1 cellular context compared by ENCODE assay signal in genomic region chr16:28823719-28824547, GRCh38.
TF ChIP-seq lines count a peak whose summit lies in the region.

No MANE protein-coding gene starts in this region.

TF ChIP-seq in A549, 52 proteins besides CTCF, POLR2A, EP300 and RAD21 (continued from another document):
- TF ChIP-seq, protein P1, sequence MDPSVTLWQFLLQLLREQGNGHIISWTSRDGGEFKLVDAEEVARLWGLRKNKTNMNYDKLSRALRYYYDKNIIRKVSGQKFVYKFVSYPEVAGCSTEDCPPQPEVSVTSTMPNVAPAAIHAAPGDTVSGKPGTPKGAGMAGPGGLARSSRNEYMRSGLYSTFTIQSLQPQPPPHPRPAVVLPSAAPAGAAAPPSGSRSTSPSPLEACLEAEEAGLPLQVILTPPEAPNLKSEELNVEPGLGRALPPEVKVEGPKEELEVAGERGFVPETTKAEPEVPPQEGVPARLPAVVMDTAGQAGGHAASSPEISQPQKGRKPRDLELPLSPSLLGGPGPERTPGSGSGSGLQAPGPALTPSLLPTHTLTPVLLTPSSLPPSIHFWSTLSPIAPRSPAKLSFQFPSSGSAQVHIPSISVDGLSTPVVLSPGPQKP (IDR thresholded peaks at IDR 0.05; ENCODE audit: low read depth, low read length), result no peak
- no peak for TF ChIP-seq HDAC2 (IDR thresholded peaks at IDR 0.05)
- TF ChIP-seq, protein P2, sequence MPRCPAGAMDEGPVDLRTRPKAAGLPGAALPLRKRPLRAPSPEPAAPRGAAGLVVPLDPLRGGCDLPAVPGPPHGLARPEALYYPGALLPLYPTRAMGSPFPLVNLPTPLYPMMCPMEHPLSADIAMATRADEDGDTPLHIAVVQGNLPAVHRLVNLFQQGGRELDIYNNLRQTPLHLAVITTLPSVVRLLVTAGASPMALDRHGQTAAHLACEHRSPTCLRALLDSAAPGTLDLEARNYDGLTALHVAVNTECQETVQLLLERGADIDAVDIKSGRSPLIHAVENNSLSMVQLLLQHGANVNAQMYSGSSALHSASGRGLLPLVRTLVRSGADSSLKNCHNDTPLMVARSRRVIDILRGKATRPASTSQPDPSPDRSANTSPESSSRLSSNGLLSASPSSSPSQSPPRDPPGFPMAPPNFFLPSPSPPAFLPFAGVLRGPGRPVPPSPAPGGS (IDR thresholded peaks at IDR 0.05), result peak; percentile 71; the same call in 1 of the 3 replicates
- TF ChIP-seq NR3C1 (IDR thresholded peaks at IDR 0.05), result no peak
- TF ChIP-seq MAX (IDR thresholded peaks at IDR 0.05), result peak; percentile 66
- no peak; the same call in 1 of the 2 replicates for TF ChIP-seq PHF8 (IDR thresholded peaks at IDR 0.05; ENCODE audit: borderline replicate concordance, low read depth)
- 0 out of 2 replicates have a peak, but pooled peaks have one; percentile 34 for TF ChIP-seq RFX5 (IDR thresholded peaks at IDR 0.05)
- no peak; the same call in 1 of the 2 replicates for TF ChIP-seq FOSB (CRISPR knock-in tag; IDR thresholded peaks at IDR 0.05)
- TF ChIP-seq POLR2AphosphoS2 (conservative IDR thresholded peaks at IDR 0.05; ENCODE audit: low read length), result no peak
- TF ChIP-seq HOXB13 (CRISPR knock-in tag; IDR thresholded peaks at IDR 0.05; ENCODE audit: low read depth), result no peak
- TF ChIP-seq BHLHE40 (IDR thresholded peaks at IDR 0.05; ENCODE audit: low read depth, low read length), result no peak
- TF ChIP-seq, protein P3, sequence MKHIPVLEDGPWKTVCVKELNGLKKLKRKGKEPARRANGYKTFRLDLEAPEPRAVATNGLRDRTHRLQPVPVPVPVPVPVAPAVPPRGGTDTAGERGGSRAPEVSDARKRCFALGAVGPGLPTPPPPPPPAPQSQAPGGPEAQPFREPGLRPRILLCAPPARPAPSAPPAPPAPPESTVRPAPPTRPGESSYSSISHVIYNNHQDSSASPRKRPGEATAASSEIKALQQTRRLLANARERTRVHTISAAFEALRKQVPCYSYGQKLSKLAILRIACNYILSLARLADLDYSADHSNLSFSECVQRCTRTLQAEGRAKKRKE (CRISPR knock-in tag; IDR thresholded peaks at IDR 0.05; ENCODE audit: low read depth), result no peak
- peak; percentile 76 for TF ChIP-seq CHD2 (IDR thresholded peaks at IDR 0.05; ENCODE audit: low read length, partially characterized antibody)
- no peak for TF ChIP-seq CHD4 (IDR thresholded peaks at IDR 0.05; ENCODE audit: borderline replicate concordance)
- TF ChIP-seq, protein P4, sequence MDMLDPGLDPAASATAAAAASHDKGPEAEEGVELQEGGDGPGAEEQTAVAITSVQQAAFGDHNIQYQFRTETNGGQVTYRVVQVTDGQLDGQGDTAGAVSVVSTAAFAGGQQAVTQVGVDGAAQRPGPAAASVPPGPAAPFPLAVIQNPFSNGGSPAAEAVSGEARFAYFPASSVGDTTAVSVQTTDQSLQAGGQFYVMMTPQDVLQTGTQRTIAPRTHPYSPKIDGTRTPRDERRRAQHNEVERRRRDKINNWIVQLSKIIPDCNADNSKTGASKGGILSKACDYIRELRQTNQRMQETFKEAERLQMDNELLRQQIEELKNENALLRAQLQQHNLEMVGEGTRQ (IDR thresholded peaks at IDR 0.05), result peak; percentile 22
- peak; percentile 92; the same call in 1 of the 2 replicates for TF ChIP-seq MAZ (IDR thresholded peaks at IDR 0.05; ENCODE audit: borderline replicate concordance, low read depth, low read length)
- TF ChIP-seq CBX8 (IDR thresholded peaks at IDR 0.05), result no peak
- TF ChIP-seq JUN (IDR thresholded peaks at IDR 0.05), result peak; percentile 83 to 92; a peak in 4 of 5 replicates
TF ChIP-seq in A549: peak in this region for 9.
